In the genomic region with DNA sequence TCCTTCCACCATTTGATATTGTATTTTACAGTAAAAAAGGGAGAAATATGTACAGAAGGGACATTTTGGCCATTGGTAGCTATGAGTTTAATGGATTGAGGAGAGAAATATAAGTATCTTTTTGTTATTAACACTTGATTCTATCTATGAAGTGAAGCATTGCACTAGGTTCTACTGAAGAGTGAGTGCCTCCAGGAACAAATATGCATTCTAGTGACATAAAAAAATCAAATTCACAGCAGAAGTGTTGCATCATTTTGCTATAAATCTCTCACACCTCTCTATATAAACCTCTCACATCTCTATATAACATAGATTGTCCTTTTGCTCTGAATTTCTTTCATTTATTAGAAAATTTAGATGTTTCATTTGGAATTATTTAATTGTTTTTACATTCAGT, we compare ENCODE assay signal across 19 cellular contexts. TPM values are rescaled to one million over a fixed set of nuclear protein-coding genes. Genes with fewer than 3 reads are reported as not detected.
A peak's percentile ranks its signal among the peaks of the same experiment; 100 is the strongest.
DNase-seq lines count a peak whose midpoint lies in the region; ATAC-seq, FAIRE-seq and TF ChIP-seq lines count a peak whose summit lies in the region.
"Had no signal": no experiment of that assay in that cellular context is flagged by ENCODE, and none has a peak within 500 bp of the region (broad histone marks: within the 10 kb centered on the region; RNA-seq: fewer than 3 reads in every experiment).

No MANE protein-coding gene starts in this region.

- H3K4me1 ChIP-seq in mucosa of descending colon (ENCODE audit: low read depth), result no peaks in the 10 kb centered on the region
- H3K4me1 ChIP-seq in transverse colon, result no peaks in the 10 kb centered on the region
- no peaks in the 10 kb centered on the region for H3K4me1 ChIP-seq in small intestine (ENCODE audit: control insufficient read depth in 2 of 2, insufficient read depth in 1 of 2, low read depth in 1 of 2, low read length in 1 of 2)

- in situ Hi-C loops in transverse colon (cut with MboI; ENCODE audit: low pct_ligation_motif_present in 1 of 4, low pct_unique_long_range_greater_than_20kb in 1 of 4, low sequenced_read_pairs in 3 of 4), result no loop called here

- ATAC-seq in mucosa of descending colon, result peak; percentile 56

- H3K4me3 ChIP-seq in LNCaP clone FGC (ENCODE audit: low read depth, low read length), result peak overlapping the region; percentile 31
- peak overlapping the region; percentile 3 for H3K4me3 ChIP-seq in bronchial epithelial cell (ENCODE audit: low read depth, low read length)
- no peak overlapping the region for H3K4me3 ChIP-seq in mucosa of descending colon
- H3K4me3 ChIP-seq in transverse colon, result peak overlapping the region in 1 of 4 donors; percentile 18
- no peak overlapping the region for H3K4me3 ChIP-seq in small intestine (ENCODE audit: low read depth in 1 of 2, low read length in 2 of 2)

- no peak for DNase-seq in LNCaP clone FGC (ENCODE audit: low read depth)
- DNase-seq in bronchial epithelial cell (ENCODE audit: low read depth), result no peak
- no peak for DNase-seq in mucosa of descending colon
- DNase-seq in transverse colon, result no peak
- DNase-seq in activated CD8-positive, alpha-beta memory T cell treated with anti-CD3 and anti-CD28 coated beads, Interleukin-2, amount 50 U/mL, for 4 hours, result no peak
- no peak for DNase-seq in small intestine
- no peak for DNase-seq in stimulated activated naive CD4-positive, alpha-beta T cell treated with Interleukin-2 at 50 U/mL for 16 hours (lab: John Stamatoyannopoulos, UW)
- DNase-seq: GF-D8; H9; Karpas-422; NCI-H1105 treated with DMSO at 0.1 percent for 48 hours; NCI-H1694 treated with DMSO at 0.1 percent for 48 hours; NCI-H510A; NK-92 treated with Interleukin-12 subunit alpha and Interleukin-12 subunit beta, amount 100 ng/mL, for 24 hours; Right ventricle myocardium superior; SK-N-SH had no signal

- H3K9me3 ChIP-seq in mucosa of descending colon (no peaks in the 10 kb centered on the region), transverse colon (no peaks in the 10 kb centered on the region), small intestine (ENCODE audit: control insufficient read depth, low read depth) (no peaks in the 10 kb centered on the region)
- H3K9me3 ChIP-seq: SK-N-SH had no signal

- no peak for FAIRE-seq in bronchial epithelial cell (lab: Jason Lieb, UNC)
- no peak for FAIRE-seq in small intestine (lab: Jason Lieb, UNC)
- FAIRE-seq: HTR-8/SVneo, RCC 7860 had no signal

- H3K27ac ChIP-seq in transverse colon (peak overlapping the region; percentile 49 to 72 (median 66)), small intestine (ENCODE audit: low read depth in 1 of 2, low read length in 1 of 2) (no peak overlapping the region)

- TF ChIP-seq POLR2A in transverse colon (IDR thresholded peaks at IDR 0.05), result no peak

- intact Hi-C loops in mucosa of descending colon (cut with DNase I, micrococcal nuclease), result no loop called here
- intact Hi-C loops in transverse colon (cut with DNase I; ENCODE audit: low total_unique reads), result no loop called here

- TF ChIP-seq EP300 in transverse colon (IDR thresholded peaks at IDR 0.05; ENCODE audit: low read depth), result no peak

- H3K27me3 ChIP-seq in bronchial epithelial cell (ENCODE audit: control insufficient read depth, insufficient read depth, low read length) (no peaks in the 10 kb centered on the region), transverse colon (no peaks in the 10 kb centered on the region), small intestine (ENCODE audit: control insufficient read depth in 2 of 2, insufficient read depth in 2 of 2, low read length in 2 of 2) (no peaks in the 10 kb centered on the region)

- H3K36me3 ChIP-seq in bronchial epithelial cell (ENCODE audit: control insufficient read depth, insufficient read depth, low read length), result no peaks in the 10 kb centered on the region
- no peaks in the 10 kb centered on the region for H3K36me3 ChIP-seq in mucosa of descending colon (ENCODE audit: low read depth)
- no peaks in the 10 kb centered on the region for H3K36me3 ChIP-seq in transverse colon
- H3K36me3 ChIP-seq in small intestine (ENCODE audit: control insufficient read depth in 2 of 2, insufficient read depth in 2 of 2, low read length in 2 of 2), result no peaks in the 10 kb centered on the region

- TF ChIP-seq CTCF in LNCaP clone FGC (IDR thresholded peaks at IDR 0.05; ENCODE audit: control insufficient read depth, extremely low read depth, insufficient read depth) (no peak), bronchial epithelial cell (IDR thresholded peaks at IDR 0.05; ENCODE audit: insufficient read depth, low read length, severe bottlenecking) (no peak), mucosa of descending colon (IDR thresholded peaks at IDR 0.05) (no peak), transverse colon (IDR thresholded peaks at IDR 0.05) (no peak)

RNA-seq across cellular contexts. Expression of a gene that starts 0.4 kb away (rescaled TPM):
- 1.3 and 10.2 TPM in 2 replicates for total RNA-seq in bronchial epithelial cell
- 10 to 100 TPM in 1 of 3 donors, 1 to 10 TPM in 2; 3.0 to 11.5 (median 9.4) TPM for total RNA-seq in mucosa of descending colon
- total RNA-seq in transverse colon, result 1 to 10 TPM in 3 of 4 donors, under 1 TPM in 1; 0.60 to 8.1 (median 5.5) TPM
- polyA plus RNA-seq in small intestine, result 1 to 10 TPM in 2 of 3 donors, under 1 TPM in 1; 0.76 to 4.9 (median 4.1) TPM
- total RNA-seq: Right ventricle myocardium superior had no signal
- polyA plus RNA-seq: IgD-negative memory B cell had no signal

Comparison
In these comparisons a context has a peak if more than half of its experiments do, and no peak if none do; other contexts are left out.
1. H3K4me3 ChIP-seq: peak in LNCaP clone FGC (single experiment) and bronchial epithelial cell (single experiment); none in mucosa of descending colon (single experiment) and small intestine (0 of 2).
2. H3K27ac ChIP-seq: peak in transverse colon (4 of 4); none in small intestine (0 of 2).